10 cellular contexts compared by ENCODE assay signal in genomic region chr4:97500423-97500822, GRCh38.
DNase-seq lines count a peak whose midpoint lies in the region; ATAC-seq and TF ChIP-seq lines count a peak whose summit lies in the region.
"Had no signal": no experiment of that assay in that cellular context is flagged by ENCODE, and none has a peak within 500 bp of the region (broad histone marks: within the 10 kb centered on the region; RNA-seq: fewer than 3 reads in every experiment).

No MANE protein-coding gene starts in this region.

- ATAC-seq in GM18907 (IDR thresholded peaks at IDR 0.05; ENCODE audit: unreplicated experiment) (peak; percentile 92), GM21529 (IDR thresholded peaks at IDR 0.05; ENCODE audit: unreplicated experiment) (peak; percentile 89), HG03095 (IDR thresholded peaks at IDR 0.05; ENCODE audit: unreplicated experiment) (peak; percentile 98)
- no peak for ATAC-seq in activated CD8-positive, alpha-beta T cell treated with anti-CD3 and anti-CD28 coated beads for 36 hours

- H3K9me3 ChIP-seq in OCI-LY3 (ENCODE audit: insufficient read depth, low read length) = no peaks in the 10 kb centered on the region
- H3K9me3 ChIP-seq in ascending aorta = no peaks in the 10 kb centered on the region

- DNase-seq in activated CD4-positive, alpha-beta T cell treated with anti-CD3 and anti-CD28 coated beads for 4 hours = no peak
- DNase-seq in activated CD8-positive, alpha-beta T cell treated with anti-CD3 and anti-CD28 coated beads for 36 hours = no peak
- DNase-seq in kidney tubule cell (ENCODE audit: low spot score) (no peak), ascending aorta (ENCODE audit: low spot score in 2 of 2) (no peak)
- DNase-seq: midbrain, NCI-H1436 treated with DMSO at 0.1 percent for 48 hours had no signal

- no peaks in the 10 kb centered on the region for H3K9me3 Mint-ChIP-seq in activated CD8-positive, alpha-beta T cell treated with anti-CD3 and anti-CD28 coated beads for 36 hours

- peak overlapping the region; percentile 43 for H3K27ac ChIP-seq in OCI-LY3 (ENCODE audit: low read length)
- H3K27ac ChIP-seq in ascending aorta = no peak overlapping the region

- CTCF ChIA-PET in activated CD8-positive, alpha-beta T cell treated with anti-CD3 and anti-CD28 coated beads for 36 hours (lab: Charles Lee) = no interaction called here

- no peak overlapping the region for H2AFZ ChIP-seq in OCI-LY3 (ENCODE audit: low read depth, low read length)

- H3K4me1 ChIP-seq in OCI-LY3 (ENCODE audit: low read length) (peaks cover 13% of the 10 kb centered on the region), ascending aorta (no peaks in the 10 kb centered on the region)

- no peak overlapping the region for H3K4me3 Mint-ChIP-seq in activated CD8-positive, alpha-beta T cell treated with anti-CD3 and anti-CD28 coated beads for 36 hours

- H4K20me1 ChIP-seq in OCI-LY3 (ENCODE audit: insufficient read depth, low read length) = no peaks in the 10 kb centered on the region

- no peaks in the 10 kb centered on the region for H3K4me1 Mint-ChIP-seq in activated CD8-positive, alpha-beta T cell treated with anti-CD3 and anti-CD28 coated beads for 36 hours (ENCODE audit: low read depth)

- no peaks in the 10 kb centered on the region for H3K27me3 Mint-ChIP-seq in activated CD8-positive, alpha-beta T cell treated with anti-CD3 and anti-CD28 coated beads for 36 hours

- H3K27me3 ChIP-seq in OCI-LY3 (ENCODE audit: low read depth, low read length) = no peaks in the 10 kb centered on the region
- H3K27me3 ChIP-seq in ascending aorta = no peaks in the 10 kb centered on the region

- H3K36me3 ChIP-seq in OCI-LY3 (replicated peaks; ENCODE audit: low read depth, low read length) (no peaks in the 10 kb centered on the region), ascending aorta (no peaks in the 10 kb centered on the region)

- H3K9ac ChIP-seq in OCI-LY3 (ENCODE audit: low read length) = no peak overlapping the region

- TF ChIP-seq CTCF in OCI-LY3 (IDR thresholded peaks at IDR 0.05; ENCODE audit: low read depth, low read length) (no peak), ascending aorta (IDR thresholded peaks at IDR 0.05) (no peak)
- no peak for TF ChIP-seq CTCF in activated CD8-positive, alpha-beta T cell treated with anti-CD3 and anti-CD28 coated beads for 36 hours (IDR thresholded peaks at IDR 0.05)

- no peaks in the 10 kb centered on the region for H3K36me3 Mint-ChIP-seq in activated CD8-positive, alpha-beta T cell treated with anti-CD3 and anti-CD28 coated beads for 36 hours (ENCODE audit: low read depth)

- H3K4me2 ChIP-seq in OCI-LY3 (ENCODE audit: low read length) = peak overlapping the region; percentile 38

- no peak overlapping the region for H3K27ac Mint-ChIP-seq in activated CD8-positive, alpha-beta T cell treated with anti-CD3 and anti-CD28 coated beads for 36 hours

- intact Hi-C loops in activated CD8-positive, alpha-beta T cell treated with anti-CD3 and anti-CD28 coated beads for 36 hours (cut with micrococcal nuclease) = no loop called here
- intact Hi-C loops in ascending aorta (cut with DNase I) = no loop called here

- POLR2A ChIA-PET in activated CD8-positive, alpha-beta T cell treated with anti-CD3 and anti-CD28 coated beads for 36 hours (lab: Charles Lee) = no interaction called here

- H3K79me2 ChIP-seq in OCI-LY3 (ENCODE audit: low read length) = no peaks in the 10 kb centered on the region

- H3K4me3 ChIP-seq in OCI-LY3 (ENCODE audit: low read length) (no peak overlapping the region), ascending aorta (no peak overlapping the region)
